8 cellular contexts compared by ENCODE assay signal in genomic region chr14:105528197-105528858, GRCh38. TPM values are rescaled to one million over a fixed set of nuclear protein-coding genes. Genes with fewer than 3 reads are reported as not detected.
A peak's percentile ranks its signal among the peaks of the same experiment; 100 is the strongest.
DNase-seq lines count a peak whose midpoint lies in the region; ATAC-seq and TF ChIP-seq lines count a peak whose summit lies in the region.

No MANE protein-coding gene starts in this region.

- DNase-seq in CD1c-positive myeloid dendritic cell (ENCODE audit: extremely low spot score) (peak; percentile 88), NOMO-1 treated with DMSO at 0.1 percent for 48 hours (lab: John Stamatoyannopoulos, UW; ENCODE audit: unreplicated experiment) (peak; percentile 57), activated T-cell treated with anti-CD3 and anti-CD28 coated beads for 1 hour (ENCODE audit: low read depth) (peak; percentile 73), epithelial cell of esophagus (ENCODE audit: low read depth) (peak; percentile 70), mucosa of gallbladder (ENCODE audit: low spot score) (peak; percentile 77), NCI-H187 treated with DMSO at 0.1 percent for 48 hours (lab: John Stamatoyannopoulos, UW) (no peak)
- DNase-seq in stimulated activated CD8-positive, alpha-beta memory T cell treated with anti-CD3 and anti-CD28 coated beads, Interleukin-2, amount 100 ng/mL, for 1 hour (ENCODE audit: low read depth in 2 of 2): peak; percentile 42 to 60

- peak overlapping the region; percentile 33 for H3K4me3 ChIP-seq in epithelial cell of esophagus (ENCODE audit: low read length)

- peak; percentile 49 for TF ChIP-seq CTCF in epithelial cell of esophagus (IDR thresholded peaks at IDR 0.05; ENCODE audit: insufficient read depth, low read depth, low read length, missing control alignments)

- peak; percentile 51 for ATAC-seq in HG02642 (IDR thresholded peaks at IDR 0.05; ENCODE audit: poor library complexity, unreplicated experiment)

RNA-seq across cellular contexts. Expression of gene TMEM121, which starts 1.9 kb away (rescaled TPM):
- 3.7 TPM for total RNA-seq in mucosa of gallbladder

RNA-seq across cellular contexts. Expression of gene TEDC1, which starts 37.3 kb away (rescaled TPM):
- total RNA-seq in mucosa of gallbladder: 10.8 TPM

RNA-seq across cellular contexts. Expression of gene CRIP1, which starts 41.6 kb away (rescaled TPM):
- total RNA-seq in mucosa of gallbladder: 35.7 TPM

RNA-seq across cellular contexts. Expression of gene CRIP2, which starts 53.7 kb away (rescaled TPM):
- total RNA-seq in mucosa of gallbladder: 130 TPM
